20 cellular contexts compared by ENCODE assay signal in the genomic region with DNA sequence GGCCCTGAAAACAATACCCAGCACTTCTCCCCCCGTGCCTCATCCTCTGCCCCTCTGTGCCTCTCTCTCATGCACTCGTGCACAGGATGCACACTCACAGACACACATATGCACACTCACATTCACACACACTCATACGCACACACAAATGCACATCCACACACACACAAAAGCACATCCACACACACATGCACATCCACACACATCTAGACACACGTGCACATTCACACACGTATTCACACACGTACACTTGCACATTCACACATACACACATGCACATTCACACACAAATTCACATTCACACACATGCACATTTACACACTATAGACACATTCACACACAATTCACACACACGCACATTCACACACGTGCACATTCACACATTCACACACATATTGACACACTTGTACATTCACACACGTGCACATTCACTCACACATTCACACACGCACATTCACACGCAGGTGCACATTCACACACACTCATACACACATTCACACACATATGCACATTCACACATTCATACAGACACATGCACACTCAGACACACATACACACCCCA. TPM values are rescaled to one million over a fixed set of nuclear protein-coding genes. Genes with fewer than 3 reads are reported as not detected.
DNase-seq lines count a peak whose midpoint lies in the region; ATAC-seq, FAIRE-seq and TF ChIP-seq lines count a peak whose summit lies in the region.
"Had no signal": no experiment of that assay in that cellular context is flagged by ENCODE, and none has a peak within 500 bp of the region (broad histone marks: within the 10 kb centered on the region; RNA-seq: fewer than 3 reads in every experiment).

No MANE protein-coding gene starts in this region.

- H3K36me3 Mint-ChIP-seq in CD14-positive monocyte: peaks cover 0 to under 1% of the 10 kb centered on the region in 2 donors
- H3K36me3 Mint-ChIP-seq: CD4-positive, alpha-beta memory T cell had no signal

- H3K14ac ChIP-seq in trophoblast cell (ENCODE audit: low read length): no peak overlapping the region

- peaks cover 0 to 7% (median 0%) of the 10 kb centered on the region in 7 donors for H3K9me3 Mint-ChIP-seq in CD14-positive monocyte
- H3K9me3 Mint-ChIP-seq: CD4-positive, alpha-beta memory T cell had no signal

- no peak overlapping the region for H3K9ac ChIP-seq in K562 (ENCODE audit: insufficient read depth in 1 of 2, low read depth in 2 of 2, low read length in 2 of 2)
- no peak overlapping the region for H3K9ac ChIP-seq in trophoblast cell (ENCODE audit: low read length)
- H3K9ac ChIP-seq: GM23248 had no signal

- no peaks in the 10 kb centered on the region for H3K9me1 ChIP-seq in K562 (ENCODE audit: control insufficient read depth, insufficient read depth, low read length)

- no peak overlapping the region for H4K91ac ChIP-seq in trophoblast cell (ENCODE audit: low read depth, low read length)

- 16% methylated on average over 11 of the region's 11 CpGs for WGBS in K562 (ENCODE audit: insufficient coverage, low coverage, missing lambda C conversion rate)
- WGBS in trophoblast cell (ENCODE audit: extremely low coverage, insufficient coverage, insufficient read length): 100% methylated on average over 2 of the region's 11 CpGs

- H4K12ac ChIP-seq in trophoblast cell (ENCODE audit: low read depth, low read length): no peak overlapping the region

- H2AK5ac ChIP-seq in trophoblast cell (ENCODE audit: low read length): no peak overlapping the region

- H3K4me1 Mint-ChIP-seq in CD14-positive monocyte: no peaks in the 10 kb centered on the region
- H3K4me1 Mint-ChIP-seq: CD4-positive, alpha-beta memory T cell had no signal

- H3K27ac ChIP-seq in K562 (ENCODE audit: extremely low read depth, low read depth, low read length) (no peak overlapping the region), trophoblast cell (ENCODE audit: low read depth, low read length) (no peak overlapping the region), RWPE1 (no peak overlapping the region)
- H3K27ac ChIP-seq: C4-2B, GM23248 had no signal

- H3K27me3 ChIP-seq in H7 (ENCODE audit: control insufficient read depth, insufficient read depth, low read length): peaks cover 9% of the 10 kb centered on the region
- peaks cover 6 to 25% of the 10 kb centered on the region in 2 experiments; a peak in 4 of 5 replicates for H3K27me3 ChIP-seq in K562 (ENCODE audit: control insufficient read depth in 2 of 2, insufficient read depth in 2 of 2, low read length in 2 of 2)
- H3K27me3 ChIP-seq in trophoblast cell (ENCODE audit: insufficient read depth, low read length): no peaks in the 10 kb centered on the region

- H2BK120ac ChIP-seq in trophoblast cell (ENCODE audit: insufficient read depth, low read length, poor library complexity): no peak overlapping the region

- no peak overlapping the region for H3K4ac ChIP-seq in trophoblast cell (ENCODE audit: low read depth, low read length)

- H3K79me2 ChIP-seq in K562 (ENCODE audit: control insufficient read depth, insufficient read depth, low read length): no peaks in the 10 kb centered on the region
- H3K79me2 ChIP-seq in trophoblast cell (ENCODE audit: control insufficient read depth, insufficient read depth, low read length, poor library complexity): no peaks in the 10 kb centered on the region

- H3K27me3 Mint-ChIP-seq in CD14-positive monocyte (ENCODE audit: low read depth in 3 of 3): peaks cover 7 to 42% (median 16%) of the 10 kb centered on the region in 3 donors
- H3K27me3 Mint-ChIP-seq: CD4-positive, alpha-beta memory T cell had no signal

- DNase-seq in CD14-positive monocyte (ENCODE audit: low spot score): peak; percentile 10
- DNase-seq in H7: peak; percentile 27
- no peak for DNase-seq in K562 (ENCODE audit: extremely low read depth in 1 of 4, low spot score in 3 of 4)
- no peak for DNase-seq in trophoblast cell
- DNase-seq in RWPE1 (ENCODE audit: low spot score): no peak
- no peak for DNase-seq in epidermal melanocyte (ENCODE audit: insufficient read length, low spot score)
- DNase-seq: ACHN; BE2C; CD4-positive, alpha-beta memory T cell; DMS153; DMS79; GDM1; GM23248; IMR-90; Karpas-422; KBM-7 had no signal

- H3K4me1 ChIP-seq in K562 (replicated peaks in 1 of 2; ENCODE audit: control insufficient read depth in 2 of 2, insufficient read depth in 2 of 2, low read length in 2 of 2) (peaks cover 0 to 25% of the 10 kb centered on the region in 2 experiments; a peak in 2 of 5 replicates), trophoblast cell (ENCODE audit: control insufficient read depth in 1 of 2, insufficient read depth in 2 of 2, low read length in 2 of 2) (peaks cover 2 to 6% of the 10 kb centered on the region in 2 experiments)
- H3K4me1 ChIP-seq: BE2C had no signal

- no peak overlapping the region for H2AFZ ChIP-seq in K562 (ENCODE audit: low read depth, low read length)
- no peak overlapping the region for H2AFZ ChIP-seq in trophoblast cell (ENCODE audit: insufficient read depth, low read length, poor library complexity)
- H2AFZ ChIP-seq: GM23248 had no signal

- in situ Hi-C loops in K562 (cut with MboI): no loop called here

- H3K4me3 ChIP-seq in H7 (ENCODE audit: insufficient read depth, low read depth, low read length) (no peak overlapping the region), K562 (no peak overlapping the region), trophoblast cell (ENCODE audit: low read depth, low read length) (peak overlapping the region; percentile 45)
- H3K4me3 ChIP-seq: GM23248 had no signal

- POLR2A ChIA-PET in K562 (lab: Yijun Ruan, JAX): no interaction called here
- POLR2A ChIA-PET in RWPE1 (lab: Yijun Ruan, JAX; ENCODE audit: low non-redundant PET): no interaction called here

- BruUV-seq in K562 (replicated peaks; lab: Mats Ljungman, UMichigan): no TSS peak

- TF ChIP-seq CTCF in CD14-positive monocyte (IDR thresholded peaks at IDR 0.05): no peak
- no peak for TF ChIP-seq CTCF in K562 (IDR thresholded peaks at IDR 0.05 in 2 of 3, conservative IDR thresholded peaks at IDR 0.05 in 1 of 3; ENCODE audit: insufficient read depth in 2 of 3, low read depth in 1 of 3, low read length in 3 of 3)
- no peak for TF ChIP-seq CTCF in RWPE1 (conservative IDR thresholded peaks at IDR 0.05; ENCODE audit: low read depth)

- H3K36me3 ChIP-seq in H7 (replicated peaks; ENCODE audit: control insufficient read depth, insufficient read depth, low read length): no peaks in the 10 kb centered on the region
- H3K36me3 ChIP-seq in K562 (ENCODE audit: control insufficient read depth, insufficient read depth, low read length): no peaks in the 10 kb centered on the region
- H3K36me3 ChIP-seq in trophoblast cell (ENCODE audit: control insufficient read depth in 1 of 2, insufficient read depth in 2 of 2, low read length in 2 of 2): no peaks in the 10 kb centered on the region
- H3K36me3 ChIP-seq: BE2C had no signal

- no peak overlapping the region for H2BK12ac ChIP-seq in trophoblast cell (ENCODE audit: low read length)

- no peak for FAIRE-seq in K562 (lab: Jason Lieb, UNC)
- FAIRE-seq: H54 had no signal

- no peak overlapping the region for H3K27ac Mint-ChIP-seq in CD14-positive monocyte
- H3K27ac Mint-ChIP-seq: CD4-positive, alpha-beta memory T cell had no signal

- H4K20me1 ChIP-seq in K562 (replicated peaks; ENCODE audit: control insufficient read depth, insufficient read depth, low read length): 0 out of 2 replicates have a peak, but pooled peaks cover 4% of the 10 kb centered on the region

- no peak for TF ChIP-seq RAD21 in K562 (CRISPR knock-in tag; conservative IDR thresholded peaks at IDR 0.05 in 1 of 2, IDR thresholded peaks at IDR 0.05 in 1 of 2)

- no peak overlapping the region for H3K23ac ChIP-seq in trophoblast cell (ENCODE audit: low read length)

- no peak for TF ChIP-seq POLR2A in K562 (conservative IDR thresholded peaks at IDR 0.05)

- ATAC-seq in K562: no peak
- no peak for ATAC-seq in GM21367 (IDR thresholded peaks at IDR 0.05; ENCODE audit: unreplicated experiment)
- ATAC-seq: HCT116 had no signal

- no peak overlapping the region for H3K4me2 ChIP-seq in K562 (ENCODE audit: insufficient read depth, low read length)
- H3K4me2 ChIP-seq in trophoblast cell (ENCODE audit: low read length): no peak overlapping the region

- H3K18ac ChIP-seq in trophoblast cell (ENCODE audit: low read length): no peak overlapping the region

- H3K9me3 ChIP-seq in K562 (replicated peaks; ENCODE audit: control insufficient read depth, insufficient read depth, low read depth, low read length) (no peaks in the 10 kb centered on the region; the same call in 1 of the 2 replicates), trophoblast cell (ENCODE audit: insufficient read depth, low read depth, low read length) (peaks cover 12% of the 10 kb centered on the region)
- H3K9me3 ChIP-seq: BE2C had no signal

- intact Hi-C loops in CD14-positive monocyte (cut with micrococcal nuclease) (loop anchor here (10.0 kb wide), 4 partner anchors 682 to 1462 kb away; no protein-coding TSS in a partner anchor), K562 (cut with micrococcal nuclease) (no loop called here)

- H3K4me3 Mint-ChIP-seq in CD14-positive monocyte: no peak overlapping the region
- H3K4me3 Mint-ChIP-seq: CD4-positive, alpha-beta memory T cell had no signal

- CTCF ChIA-PET in K562 (lab: Yijun Ruan, JAX; ENCODE audit: low intra/inter-chr PET ratio): no interaction called here
- CTCF ChIA-PET in RWPE1 (lab: Yijun Ruan, JAX): no interaction called here

- no peak overlapping the region for H4K8ac ChIP-seq in trophoblast cell (ENCODE audit: low read depth, low read length)

- no peak overlapping the region for H2BK5ac ChIP-seq in trophoblast cell (ENCODE audit: low read depth, low read length, poor library complexity)

- TF ChIP-seq EP300 in K562 (IDR thresholded peaks at IDR 0.05; ENCODE audit: low read length): no peak

- H3K79me1 ChIP-seq in trophoblast cell (ENCODE audit: low read length): no peaks in the 10 kb centered on the region

RNA-seq across cellular contexts. Expression of a gene that starts 19.2 kb away (rescaled TPM):
- polyA plus RNA-seq in CD14-positive monocyte (not detected), K562 (2011; rRNA removed) (not detected in 2 replicates), K562 (2014; fragmentation: Illumina TruSeq; extraction: Trizol) (not detected in 2 replicates), K562 (2014; fragmentation: Nextera tagmentation; extraction: Ambion mirVana) (not detected), K562 (2014; rRNA removed) (not detected in 2 replicates)
- 1.5 and 4.6 TPM in 2 replicates for total RNA-seq in H7 (2014; rRNA removed; shearing (Covaris generic))
- not detected in 2 replicates for total RNA-seq in K562 (2011; cell fraction: chromatin; rRNA removed; ENCODE audit: low replicate concordance)
- not detected in 2 replicates for total RNA-seq in K562 (2011; cell fraction: nucleolus; rRNA removed)
- not detected in 2 replicates for total RNA-seq in K562 (2011; cell fraction: nucleoplasm; rRNA removed)
- total RNA-seq in K562 (2014; rRNA removed) (not detected in 2 replicates), K562 (2014; rRNA removed; fragmentation: Illumina TruSeq; extraction: Trizol) (not detected in 2 replicates), K562 (2015; rRNA removed; fragmentation: Illumina TruSeq; extraction: Trizol) (not detected in 2 replicates), K562 (2021) (0.09 TPM in 1 of 2 replicates, not detected in the other)
- polyA plus RNA-seq in K562 (2011; cell fraction: cytosol; rRNA removed): not detected in 2 replicates
- not detected in 2 replicates for polyA plus RNA-seq in K562 (2011; cell fraction: nucleus; rRNA removed)
- polyA plus RNA-seq in K562 (2012): 0.03 TPM in 1 of 2 replicates, not detected in the other
- not detected in 2 replicates for polyA minus RNA-seq in K562 (2011; rRNA and poly(A)+ RNA removed)
- polyA minus RNA-seq in K562 (2011; cell fraction: cytosol; rRNA and poly(A)+ RNA removed): not detected in 2 replicates
- polyA minus RNA-seq in K562 (2011; cell fraction: nucleus; rRNA and poly(A)+ RNA removed): not detected in 2 replicates
- 0.03 TPM in 1 of 2 replicates, not detected in the other for polyA plus RNA-seq in trophoblast cell (2013)
- total RNA-seq: CD4-positive, alpha-beta memory T cell; GM23248 had no signal
- polyA plus RNA-seq: GM23248 had no signal

Comparison
In these comparisons a context has a peak if more than half of its experiments do, and no peak if none do; other contexts are left out.
1. DNase-seq: peak in CD14-positive monocyte (single experiment) and H7 (single experiment); none in K562 (0 of 4), trophoblast cell (0 of 2), RWPE1 (single experiment) and epidermal melanocyte (single experiment).